8 cellular contexts compared by ENCODE assay signal in genomic region chr6:2766767-2767314, GRCh38. TPM values are rescaled to one million over a fixed set of nuclear protein-coding genes. Genes with fewer than 3 reads are reported as not detected.
DNase-seq lines count a peak whose midpoint lies in the region; ATAC-seq and TF ChIP-seq lines count a peak whose summit lies in the region.

No MANE protein-coding gene starts in this region.

- peaks cover 0 to 30% (median 5%) of the 10 kb centered on the region in 4 donors for H3K4me1 ChIP-seq in Peyer's patch
- peaks cover 8% of the 10 kb centered on the region for H3K4me1 ChIP-seq in parathyroid adenoma

- H3K27ac ChIP-seq in Peyer's patch (peak overlapping the region in 2 of 4 donors; percentile 95 to 97), parathyroid adenoma (peak overlapping the region; percentile 80)

- TF ChIP-seq CTCF in GM12875 (IDR thresholded peaks at IDR 0.05; ENCODE audit: borderline replicate concordance, insufficient read depth, low read depth, low read length) (no peak), Peyer's patch (IDR thresholded peaks at IDR 0.05) (peak in 1 of 6 experiments; percentile 9), parathyroid adenoma (IDR thresholded peaks at IDR 0.05) (no peak)

- no peak overlapping the region for H2AFZ ChIP-seq in parathyroid adenoma

- peaks cover 45% of the 10 kb centered on the region for H3K79me2 ChIP-seq in parathyroid adenoma

- H3K9me3 ChIP-seq in Peyer's patch (no peaks in the 10 kb centered on the region), parathyroid adenoma (ENCODE audit: control insufficient read depth, low read length) (no peaks in the 10 kb centered on the region)

- DNase-seq in Peyer's patch (no peak), erythroblast (lab: John Stamatoyannopoulos, UW) (peak; percentile 26 to 51), left colon (no peak), hippocampal formation (lab: John Stamatoyannopoulos, UW) (no peak)

- H3K9ac ChIP-seq in parathyroid adenoma, result no peak overlapping the region

- H3K4me2 ChIP-seq in parathyroid adenoma (ENCODE audit: low read length), result peak overlapping the region; percentile 91

- H3K4me3 ChIP-seq in GM12875 (ENCODE audit: low read depth, low read length) (peak overlapping the region; percentile 82), Peyer's patch (peak overlapping the region; percentile 69 to 94 (median 82)), parathyroid adenoma (ENCODE audit: low read depth, low read length) (peak overlapping the region; percentile 85)

- H3K36me3 ChIP-seq in Peyer's patch (peaks cover 0 to 14% (median 0%) of the 10 kb centered on the region in 3 donors), parathyroid adenoma (ENCODE audit: control insufficient read depth, insufficient read depth, low read length) (no peaks in the 10 kb centered on the region)

- TF ChIP-seq POLR2A in Peyer's patch (IDR thresholded peaks at IDR 0.05) (no peak), erythroblast (IDR thresholded peaks at IDR 0.05; ENCODE audit: low read length) (no peak)

- H3K27me3 ChIP-seq in Peyer's patch (no peaks in the 10 kb centered on the region), parathyroid adenoma (ENCODE audit: control insufficient read depth, insufficient read depth, low read length) (no peaks in the 10 kb centered on the region)

- intact Hi-C loops in left colon (cut with DNase I, micrococcal nuclease), result no loop called here

- ATAC-seq in left colon (no peak), GM21423 (IDR thresholded peaks at IDR 0.05; ENCODE audit: unreplicated experiment) (no peak), GM21526 (IDR thresholded peaks at IDR 0.05; ENCODE audit: low FRiP score, unreplicated experiment) (no peak)

RNA-seq across cellular contexts. Expression of gene WRNIP1, which starts 1.6 kb away (rescaled TPM):
- total RNA-seq in Peyer's patch (10 to 100 TPM; 34.7 to 48.2 (median 39.6) TPM), left colon (10 to 100 TPM; 42.7 to 44.3 TPM)

RNA-seq across cellular contexts. Expression of gene MYLK4, which starts 16.1 kb away (rescaled TPM):
- total RNA-seq in Peyer's patch (1 to 10 TPM in 1 of 4 donors, under 1 TPM in 3; 0.35 to 2.4 (median 0.81) TPM), left colon (under 1 TPM; 0.34 to 0.55 TPM)

Comparison
In these comparisons a context has a peak if more than half of its experiments do, and no peak if none do; other contexts are left out.
1. DNase-seq: peak in erythroblast (2 of 2); none in Peyer's patch (0 of 3), left colon (0 of 2) and hippocampal formation (0 of 2).
2. Peak in every context shown above with its lines, with median percentiles within 50 percentile points of each other: H3K4me3 ChIP-seq.